ENCODE assay signal across 8 cellular contexts in genomic region chr6:158793432-158793831, GRCh38. TPM values are rescaled to one million over a fixed set of nuclear protein-coding genes. Genes with fewer than 3 reads are reported as not detected.
DNase-seq lines count a peak whose midpoint lies in the region; ATAC-seq and TF ChIP-seq lines count a peak whose summit lies in the region.

No MANE protein-coding gene starts in this region.

- intact Hi-C loops in CD14-positive monocyte (cut with micrococcal nuclease): loop anchor here in 1 of 2 donors (10.0 kb wide), 1 partner anchor 331 kb away; no protein-coding TSS in a partner anchor
- intact Hi-C loops in transverse colon (cut with DNase I; ENCODE audit: low total_unique reads): no loop called here

- in situ Hi-C loops in transverse colon (cut with MboI; ENCODE audit: low pct_ligation_motif_present in 1 of 4, low pct_unique_long_range_greater_than_20kb in 1 of 4, low sequenced_read_pairs in 3 of 4): loop anchor here in 1 of 4 donors (10.0 kb wide), 1 partner anchor 181 kb away; no protein-coding TSS in a partner anchor

- H3K4me1 ChIP-seq in transverse colon: peaks cover 23 to 69% (median 30%) of the 10 kb centered on the region in 4 donors

- 43% methylated on average over 1 of the region's 1 CpG; no CpG with 5 or more reads in 1 of the 2 donors for WGBS in transverse colon (ENCODE audit: low coverage in 1 of 2), 2 donors

- TF ChIP-seq CTCF in CD14-positive monocyte (IDR thresholded peaks at IDR 0.05): peak; percentile 55
- TF ChIP-seq CTCF in glutamatergic neuron (IDR thresholded peaks at IDR 0.05; ENCODE audit: partially characterized antibody, unreplicated experiment): peak; percentile 36
- peak in 1 of 5 experiments; percentile 42 for TF ChIP-seq CTCF in transverse colon (IDR thresholded peaks at IDR 0.05)

- H3K27me3 ChIP-seq in transverse colon: no peaks in the 10 kb centered on the region

- H3K4me3 Mint-ChIP-seq in CD14-positive monocyte (no peak overlapping the region), T-helper 17 cell (no peak overlapping the region), glutamatergic neuron (ENCODE audit: unreplicated experiment) (no peak overlapping the region)

- H3K9me3 ChIP-seq in T-helper 17 cell (ENCODE audit: control insufficient read depth, low read length, poor library complexity, severe bottlenecking): no peaks in the 10 kb centered on the region
- H3K9me3 ChIP-seq in transverse colon: no peaks in the 10 kb centered on the region

- no peak for TF ChIP-seq POLR2A in transverse colon (IDR thresholded peaks at IDR 0.05)

- no peak for TF ChIP-seq EP300 in transverse colon (IDR thresholded peaks at IDR 0.05; ENCODE audit: low read depth)

- no peaks in the 10 kb centered on the region for H3K9me3 Mint-ChIP-seq in CD14-positive monocyte
- peaks cover 11% of the 10 kb centered on the region for H3K9me3 Mint-ChIP-seq in glutamatergic neuron (ENCODE audit: unreplicated experiment)

- H3K27ac Mint-ChIP-seq in CD14-positive monocyte (peak overlapping the region in 2 of 7 donors; percentile 23 to 46), T-helper 17 cell (peak overlapping the region; percentile 66), glutamatergic neuron (ENCODE audit: unreplicated experiment) (no peak overlapping the region)

- ATAC-seq in GM18861 (IDR thresholded peaks at IDR 0.05; ENCODE audit: unreplicated experiment): peak; percentile 48
- ATAC-seq in HG03280 (IDR thresholded peaks at IDR 0.05; ENCODE audit: unreplicated experiment): peak; percentile 74
- peak; percentile 51 for ATAC-seq in T-helper 17 cell
- ATAC-seq in GM21825 (IDR thresholded peaks at IDR 0.05; ENCODE audit: unreplicated experiment): no peak

- H3K4me3 ChIP-seq in transverse colon: no peak overlapping the region

- peaks cover 0 to 1% (median 0%) of the 10 kb centered on the region in 3 donors for H3K27me3 Mint-ChIP-seq in CD14-positive monocyte (ENCODE audit: low read depth in 3 of 3)
- no peaks in the 10 kb centered on the region for H3K27me3 Mint-ChIP-seq in T-helper 17 cell
- peaks cover 10% of the 10 kb centered on the region for H3K27me3 Mint-ChIP-seq in glutamatergic neuron (ENCODE audit: unreplicated experiment)

- peak overlapping the region in 1 of 4 donors; percentile 8 for H3K27ac ChIP-seq in transverse colon

- H3K36me3 Mint-ChIP-seq in CD14-positive monocyte (peaks cover 41 to 56% of the 10 kb centered on the region in 2 donors), T-helper 17 cell (ENCODE audit: low read depth) (peaks cover 2% of the 10 kb centered on the region), glutamatergic neuron (ENCODE audit: unreplicated experiment) (no peaks in the 10 kb centered on the region)

- H3K4me1 Mint-ChIP-seq in CD14-positive monocyte (peaks cover 8% of the 10 kb centered on the region), T-helper 17 cell (peaks cover 58% of the 10 kb centered on the region), glutamatergic neuron (ENCODE audit: low read depth, unreplicated experiment) (peaks cover 44% of the 10 kb centered on the region)

- peaks cover 0 to 1% (median 0%) of the 10 kb centered on the region in 4 donors for H3K36me3 ChIP-seq in transverse colon

- no peak for DNase-seq in CD14-positive monocyte (ENCODE audit: low spot score)
- DNase-seq in T-helper 17 cell: no peak
- DNase-seq in glutamatergic neuron: no peak
- DNase-seq in transverse colon: peak; percentile 6
- DNase-seq in DMS79 (lab: John Stamatoyannopoulos, UW): no peak

RNA-seq across cellular contexts. Expression of gene EZR, which starts 25.7 kb away (rescaled TPM):
- 10 to 100 TPM; 86.3 to 95.8 TPM for polyA plus RNA-seq in CD14-positive monocyte
- total RNA-seq in T-helper 17 cell (100 to 1,000 TPM; 341 to 361 TPM), glutamatergic neuron (ENCODE audit: unreplicated experiment) (272 TPM), transverse colon (100 to 1,000 TPM; 149 to 430 (median 319) TPM)
